In the genomic region with DNA sequence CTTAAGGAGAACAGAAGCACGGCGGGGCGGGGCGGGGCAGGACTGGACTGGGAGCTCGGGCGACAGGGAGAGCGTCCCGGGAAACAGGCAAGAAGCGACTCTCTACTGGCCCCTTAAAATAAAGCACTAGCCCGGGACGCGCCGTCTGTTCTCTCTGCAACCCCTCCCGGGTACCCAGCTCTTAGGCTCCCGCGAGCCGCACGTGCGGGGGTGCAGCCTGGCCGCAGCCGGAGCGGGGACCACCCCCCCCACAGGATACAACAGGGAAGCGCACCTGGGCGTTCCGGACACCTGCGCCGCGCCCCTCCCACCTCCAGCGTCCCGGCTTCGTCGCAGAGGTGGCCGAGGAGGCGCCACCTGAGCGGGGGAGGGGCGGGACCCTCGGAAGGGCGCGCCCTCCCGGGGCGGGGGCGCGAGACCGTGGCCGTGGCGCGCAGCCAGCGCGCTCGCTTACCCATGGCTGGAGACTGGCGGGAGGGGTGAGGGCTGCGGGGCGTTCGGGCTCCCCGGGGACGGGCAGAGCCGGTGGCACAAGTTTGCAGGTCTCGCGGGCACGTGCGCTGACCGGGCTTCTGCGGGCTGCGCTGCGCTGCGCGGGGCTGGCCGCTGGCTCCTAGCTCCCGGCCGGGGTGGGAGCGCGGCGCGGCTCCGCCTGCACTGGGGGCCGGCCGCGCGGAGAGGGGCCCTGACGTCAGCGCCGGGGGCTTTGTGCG, we compare ENCODE assay signal across 8 cellular contexts.
DNase-seq lines count a peak whose midpoint lies in the region; ATAC-seq and TF ChIP-seq lines count a peak whose summit lies in the region.

No MANE protein-coding gene starts in this region.

- no peak for TF ChIP-seq CTCF in HFF-Myc (IDR thresholded peaks at IDR 0.05; ENCODE audit: low read depth, low read length, missing control alignments)
- TF ChIP-seq CTCF in parathyroid adenoma (IDR thresholded peaks at IDR 0.05) = no peak

- DNase-seq in AG20443 (ENCODE audit: low spot score) = peak; percentile 37
- no peak for DNase-seq in HFF-Myc (ENCODE audit: extremely low read depth, low read depth)
- peak; percentile 43 for DNase-seq in activated CD8-positive, alpha-beta memory T cell treated with anti-CD3 and anti-CD28 coated beads, Interleukin-2, amount 50 U/mL, for 48 hours
- peak in 41 of 42 donors; percentile 24 to 76 (median 53) for DNase-seq in head of caudate nucleus
- no peak for DNase-seq in DMS153 (lab: John Stamatoyannopoulos, UW)

- ATAC-seq in HG03039 (IDR thresholded peaks at IDR 0.05; ENCODE audit: unreplicated experiment) = no peak
- no peak for ATAC-seq in HG02610 (IDR thresholded peaks at IDR 0.05; ENCODE audit: unreplicated experiment)

- intact Hi-C loops in head of caudate nucleus (cut with DNase I) = no loop called here

- peak overlapping the region; percentile 66 for H3K4me2 ChIP-seq in parathyroid adenoma (ENCODE audit: low read length)

- H3K9me3 ChIP-seq in parathyroid adenoma (ENCODE audit: control insufficient read depth, low read length) = no peaks in the 10 kb centered on the region

- no peaks in the 10 kb centered on the region for H3K27me3 ChIP-seq in parathyroid adenoma (ENCODE audit: control insufficient read depth, insufficient read depth, low read length)

- no peaks in the 10 kb centered on the region for H3K79me2 ChIP-seq in parathyroid adenoma

- H3K4me3 ChIP-seq in HFF-Myc (replicated peaks; ENCODE audit: low read depth, low read length) (peak overlapping the region; percentile 46), parathyroid adenoma (ENCODE audit: low read depth, low read length) (peak overlapping the region; percentile 52)

- H3K27ac ChIP-seq in parathyroid adenoma = no peak overlapping the region

- no peaks in the 10 kb centered on the region for H3K36me3 ChIP-seq in parathyroid adenoma (ENCODE audit: control insufficient read depth, insufficient read depth, low read length)

- peak overlapping the region; percentile 76 for H2AFZ ChIP-seq in parathyroid adenoma

- no peak overlapping the region for H3K9ac ChIP-seq in parathyroid adenoma

- no peaks in the 10 kb centered on the region for H3K4me1 ChIP-seq in parathyroid adenoma

Comparison
In these comparisons a context has a peak if more than half of its experiments do, and no peak if none do; other contexts are left out.
1. DNase-seq: peak in AG20443 (single experiment), activated CD8-positive, alpha-beta memory T cell treated with anti-CD3 and anti-CD28 coated beads, Interleukin-2, amount 50 U/mL, for 48 hours (single experiment) and head of caudate nucleus (41 of 42); none in HFF-Myc (single experiment) and DMS153 (single experiment).